In genomic region chr5:109413463-109413862, GRCh38 we compare ENCODE assay signal across 9 cellular contexts. TPM values are rescaled to one million over a fixed set of nuclear protein-coding genes. Genes with fewer than 3 reads are reported as not detected.
A peak's percentile ranks its signal among the peaks of the same experiment; 100 is the strongest.
DNase-seq lines count a peak whose midpoint lies in the region; ATAC-seq and TF ChIP-seq lines count a peak whose summit lies in the region.
"Had no signal": no experiment of that assay in that cellular context is flagged by ENCODE, and none has a peak within 500 bp of the region (broad histone marks: within the 10 kb centered on the region; RNA-seq: fewer than 3 reads in every experiment).

No MANE protein-coding gene starts in this region.

- peaks cover 19% of the 10 kb centered on the region for H3K4me1 Mint-ChIP-seq in endodermal cell
- peaks cover 38% of the 10 kb centered on the region for H3K4me1 Mint-ChIP-seq in neural progenitor cell

- no peak overlapping the region for H3K4me3 Mint-ChIP-seq in endodermal cell
- no peak overlapping the region for H3K4me3 Mint-ChIP-seq in neural progenitor cell

- peak overlapping the region; percentile 49 for H3K4me2 ChIP-seq in neural progenitor cell

- H3K27ac Mint-ChIP-seq in endodermal cell, result no peak overlapping the region
- peak overlapping the region; percentile 96 for H3K27ac Mint-ChIP-seq in neural progenitor cell

- ATAC-seq in GM21390 (IDR thresholded peaks at IDR 0.05; ENCODE audit: unreplicated experiment) (no peak), GM21423 (IDR thresholded peaks at IDR 0.05; ENCODE audit: unreplicated experiment) (no peak)

- H3K27me3 Mint-ChIP-seq in endodermal cell (ENCODE audit: insufficient read depth) (no peaks in the 10 kb centered on the region), neural progenitor cell (ENCODE audit: insufficient read depth, low read depth) (peaks cover 7% of the 10 kb centered on the region)

- TF ChIP-seq CTCF in endodermal cell (conservative IDR thresholded peaks at IDR 0.05) (no peak), neural progenitor cell (IDR thresholded peaks at IDR 0.05) (no peak), GM20000 (IDR thresholded peaks at IDR 0.05; ENCODE audit: extremely low read depth, missing control alignments) (no peak)

- H3K27ac ChIP-seq in endodermal cell (ENCODE audit: low read depth, low read length) (peak overlapping the region; percentile 83), neural progenitor cell (peak overlapping the region; percentile 94)

- H2AFZ ChIP-seq in neural progenitor cell (replicated peaks), result no peak overlapping the region

- H3K9me3 Mint-ChIP-seq in endodermal cell (peaks cover 23% of the 10 kb centered on the region), neural progenitor cell (peaks cover 34% of the 10 kb centered on the region)

- H4K20me1 ChIP-seq in neural progenitor cell (ENCODE audit: low read depth), result peaks cover 6% of the 10 kb centered on the region

- H3K9ac ChIP-seq in endodermal cell (ENCODE audit: extremely low read depth, low read length, poor library complexity, severe bottlenecking) (no peak overlapping the region), neural progenitor cell (no peak overlapping the region)

- H3K36me3 ChIP-seq in endodermal cell (ENCODE audit: control insufficient read depth, insufficient read depth, low read length), result no peaks in the 10 kb centered on the region
- no peaks in the 10 kb centered on the region for H3K36me3 ChIP-seq in neural progenitor cell

- H3K4me1 ChIP-seq in endodermal cell (ENCODE audit: control insufficient read depth, insufficient read depth, low read length), result peaks cover 12% of the 10 kb centered on the region
- peaks cover 30% of the 10 kb centered on the region for H3K4me1 ChIP-seq in neural progenitor cell

- peaks cover 31% of the 10 kb centered on the region for H3K9me3 ChIP-seq in endodermal cell (ENCODE audit: control insufficient read depth, low read length)
- no peaks in the 10 kb centered on the region for H3K9me3 ChIP-seq in neural progenitor cell (ENCODE audit: low read depth)

- peaks cover 9% of the 10 kb centered on the region for H3K79me2 ChIP-seq in neural progenitor cell (ENCODE audit: low read depth)

- H3K27me3 ChIP-seq in endodermal cell (ENCODE audit: control insufficient read depth, insufficient read depth, low read length, poor library complexity, severe bottlenecking) (no peaks in the 10 kb centered on the region), neural progenitor cell (no peaks in the 10 kb centered on the region)

- H3K36me3 Mint-ChIP-seq in endodermal cell (ENCODE audit: low read depth), result peaks cover 5% of the 10 kb centered on the region
- H3K36me3 Mint-ChIP-seq in neural progenitor cell, result peaks cover 14% of the 10 kb centered on the region

- H3F3A ChIP-seq in neural progenitor cell (ENCODE audit: low read depth), result peaks cover 54% of the 10 kb centered on the region

- no peak overlapping the region for H3K4me3 ChIP-seq in endodermal cell (ENCODE audit: low read length)
- H3K4me3 ChIP-seq in neural progenitor cell, result no peak overlapping the region

- DNase-seq in EH (ENCODE audit: low read depth), result peak; percentile 59
- DNase-seq in NCI-H2196 (lab: John Stamatoyannopoulos, UW; ENCODE audit: unreplicated experiment), result peak; percentile 42
- DNase-seq in endodermal cell, result peak; percentile 51
- DNase-seq in neural progenitor cell (ENCODE audit: low spot score), result peak; percentile 58
- DNase-seq in LoVo (ENCODE audit: low spot score), result no peak
- DNase-seq in GM20000 (ENCODE audit: low spot score), result no peak
- DNase-seq: Karpas-422 had no signal

RNA-seq across cellular contexts. Expression of gene PJA2, which starts 3.7 kb away (rescaled TPM):
- 10 to 100 TPM; 61.9 to 64.7 TPM for total RNA-seq in endodermal cell
- 80.1 TPM for polyA plus RNA-seq in endodermal cell (2013, experiment 1 of 2)
- 78.0 TPM for polyA plus RNA-seq in endodermal cell (2013, experiment 2 of 2)
- 84.3 and 128 TPM in 2 replicates for total RNA-seq in neural progenitor cell (ENCODE audit: low replicate concordance)

Comparison
In these comparisons a context has a peak if more than half of its experiments do, and no peak if none do; other contexts are left out.
1. DNase-seq: peak in EH (single experiment), NCI-H2196 (single experiment), endodermal cell (single experiment) and neural progenitor cell (single experiment); none in LoVo (single experiment) and GM20000 (single experiment).